In the genomic region with DNA sequence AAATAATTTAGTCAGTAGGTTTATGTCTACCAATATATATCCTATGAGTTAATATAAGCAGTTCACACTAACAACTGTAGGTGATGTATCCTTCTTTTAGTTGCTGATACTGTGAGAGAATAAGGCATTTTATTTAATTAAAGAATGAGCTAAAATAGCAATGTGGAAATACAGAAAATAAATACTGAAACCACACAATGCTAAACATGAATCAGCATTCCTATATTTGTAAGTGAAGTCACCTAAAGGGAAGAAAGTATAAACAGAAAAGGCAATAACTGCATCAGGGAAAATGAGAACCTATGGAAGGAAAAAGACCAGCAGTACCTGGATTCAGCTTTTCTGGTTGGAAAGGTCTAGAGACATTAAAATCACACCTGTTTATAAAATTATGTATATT, we compare ENCODE assay signal across 23 cellular contexts.
"Had no signal": no experiment of that assay in that cellular context is flagged by ENCODE, and none has a peak within 500 bp of the region (broad histone marks: within the 10 kb centered on the region; RNA-seq: fewer than 3 reads in every experiment).

No MANE protein-coding gene starts in this region.

- H3K4me3 ChIP-seq: lower lobe of right lung, mucosa of descending colon, neural progenitor cell, prostate gland, sigmoid colon, thoracic aorta, tibial nerve, upper lobe of left lung had no signal

- H3K9ac ChIP-seq: neural progenitor cell had no signal

- H3K36me3 ChIP-seq: lower lobe of right lung, neural progenitor cell, prostate gland, sigmoid colon, thoracic aorta, tibial nerve, upper lobe of left lung had no signal

- H3K9me3 ChIP-seq: lower lobe of right lung, mucosa of descending colon, prostate gland, sigmoid colon, thoracic aorta, tibial nerve, upper lobe of left lung had no signal

- H3K9me3 Mint-ChIP-seq: central memory CD8-positive, alpha-beta T cell; effector memory CD8-positive, alpha-beta T cell; mesothelial cell of epicardium; nephron; stimulated activated naive CD8-positive, alpha-beta T cell treated with anti-CD3 and anti-CD28 coated beads, Interleukin-15, Interleukin-2, amounts not matched to agents 100 ng/mL and 50 ng/mL, for 24 hours had no signal

- H3K27me3 Mint-ChIP-seq: central memory CD8-positive, alpha-beta T cell; effector memory CD8-positive, alpha-beta T cell; naive B cell; stimulated activated naive B cell treated with anti-CD40 and anti-IgM and Interleukin-4, amounts not matched to agents 10 μg/mL and 1 μg/mL and 100 μg/mL, for 72 hours; stimulated activated naive CD8-positive, alpha-beta T cell treated with anti-CD3 and anti-CD28 coated beads, Interleukin-15, Interleukin-2, amounts not matched to agents 100 ng/mL and 50 ng/mL, for 24 hours had no signal

- H3K27ac Mint-ChIP-seq: effector memory CD8-positive, alpha-beta T cell; immature natural killer cell; nephron; neural progenitor cell; stimulated activated naive B cell treated with anti-CD40 and anti-IgM and Interleukin-4, amounts not matched to agents 10 μg/mL and 1 μg/mL and 100 μg/mL, for 72 hours; stimulated activated naive CD8-positive, alpha-beta T cell treated with anti-CD3 and anti-CD28 coated beads, Interleukin-15, Interleukin-2, amounts not matched to agents 100 ng/mL and 50 ng/mL, for 24 hours had no signal

- H3K4me1 Mint-ChIP-seq: central memory CD8-positive, alpha-beta T cell had no signal

- DNase-seq: cortex of kidney; effector memory CD8-positive, alpha-beta T cell; foreskin keratinocyte; hypothalamus; immature natural killer cell; left ventricle myocardium superior; lower lobe of right lung; mucosa of descending colon; naive B cell; sigmoid colon; stimulated activated naive B cell treated with anti-CD40 and anti-IgM and Interleukin-4, amounts not matched to agents 10 μg/mL and 1 μg/mL and 100 μg/mL, for 72 hours; upper lobe of left lung had no signal

- H3K27ac ChIP-seq: foreskin keratinocyte, lower lobe of right lung, neural progenitor cell, prostate gland, sigmoid colon, thoracic aorta, tibial nerve, upper lobe of left lung had no signal

- H3K36me3 Mint-ChIP-seq: immature natural killer cell, naive B cell had no signal

- H3K4me2 ChIP-seq: neural progenitor cell had no signal

- H3K27me3 ChIP-seq: foreskin keratinocyte, neural progenitor cell, sigmoid colon, tibial nerve, upper lobe of left lung had no signal

- FAIRE-seq: keratinocyte, urothelium cell line had no signal

- ATAC-seq: effector memory CD8-positive, alpha-beta T cell; foreskin keratinocyte; left ventricle myocardium superior; lower lobe of right lung; mucosa of descending colon; right cardiac atrium; stimulated activated naive B cell treated with anti-CD40 and anti-IgM and Interleukin-4, amounts not matched to agents 10 μg/mL and 1 μg/mL and 100 μg/mL, for 72 hours had no signal

- H3K4me3 Mint-ChIP-seq: central memory CD8-positive, alpha-beta T cell; effector memory CD8-positive, alpha-beta T cell; immature natural killer cell; mesothelial cell of epicardium; naive B cell; nephron; neural progenitor cell; stimulated activated naive B cell treated with anti-CD40 and anti-IgM and Interleukin-4, amounts not matched to agents 10 μg/mL and 1 μg/mL and 100 μg/mL, for 72 hours; stimulated activated naive CD8-positive, alpha-beta T cell treated with anti-CD3 and anti-CD28 coated beads, Interleukin-15, Interleukin-2, amounts not matched to agents 100 ng/mL and 50 ng/mL, for 24 hours had no signal

- H3K4me1 ChIP-seq: prostate gland had no signal
